Comparison of ENCODE assay signal across 11 cellular contexts in the genomic region with DNA sequence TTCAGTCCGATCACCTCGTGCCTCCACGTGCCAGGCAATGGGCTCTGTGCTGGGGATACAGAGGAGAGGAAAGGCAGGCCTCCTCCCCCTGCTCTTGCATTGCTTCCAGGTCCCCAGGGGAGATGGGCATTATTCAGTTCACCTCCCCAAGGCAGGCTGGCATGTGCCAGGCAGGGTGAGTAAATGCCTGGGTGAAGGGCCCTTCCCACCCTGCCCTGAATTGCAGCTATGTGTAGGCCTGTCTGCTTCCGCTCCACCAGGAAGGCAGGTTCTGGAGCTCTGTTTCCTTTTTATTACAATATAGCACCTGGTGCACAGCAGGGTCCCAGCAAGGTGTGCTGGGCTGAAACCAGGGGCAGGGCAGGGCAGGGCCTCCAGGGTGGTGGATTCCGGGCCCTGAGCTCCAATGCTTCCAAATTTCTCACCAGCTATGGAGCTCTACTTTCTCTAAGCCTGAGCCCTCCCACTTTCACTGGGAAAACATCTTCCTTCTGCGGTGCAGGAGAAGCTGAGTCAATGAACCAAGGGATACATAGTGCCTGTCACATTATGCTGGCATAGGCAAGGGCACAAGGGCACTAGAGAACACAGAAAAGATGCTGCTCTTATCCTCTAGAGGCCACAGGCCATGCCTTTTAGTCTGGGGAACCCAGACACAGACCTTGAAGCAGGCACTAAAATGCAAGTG. TPM values are rescaled to one million over a fixed set of nuclear protein-coding genes. Genes with fewer than 3 reads are reported as not detected.
A peak's percentile ranks its signal among the peaks of the same experiment; 100 is the strongest.
DNase-seq lines count a peak whose midpoint lies in the region; ATAC-seq, FAIRE-seq and TF ChIP-seq lines count a peak whose summit lies in the region.
"Had no signal": no experiment of that assay in that cellular context is flagged by ENCODE, and none has a peak within 500 bp of the region (broad histone marks: within the 10 kb centered on the region; RNA-seq: fewer than 3 reads in every experiment).

No MANE protein-coding gene starts in this region.

- H3K27ac Mint-ChIP-seq in Caco-2 (ENCODE audit: unreplicated experiment) = no peak overlapping the region
- H3K27ac Mint-ChIP-seq: stimulated activated naive B cell treated with anti-CD40 and anti-IgM and Interleukin-4, amounts not matched to agents 10 μg/mL and 1 μg/mL and 100 μg/mL, for 72 hours; T-cell had no signal

- peaks cover 99% of the 10 kb centered on the region for H3K79me2 ChIP-seq in HepG2 (ENCODE audit: insufficient read depth, low read length)

- no peaks in the 10 kb centered on the region for H3K27me3 Mint-ChIP-seq in Caco-2 (ENCODE audit: insufficient read depth, unreplicated experiment)

- in situ Hi-C loops in HepG2 (cut with HindIII; ENCODE audit: extremely low pct_ligation_motif_present, low pct_unique_long_range_greater_than_20kb) = no loop called here

- BruUV-seq in HepG2 (replicated peaks; lab: Mats Ljungman, UMichigan) (no TSS peak), Caco-2 (replicated peaks; lab: Mats Ljungman, UMichigan) (no TSS peak)

- CTCF ChIA-PET in HepG2 (lab: Yijun Ruan, JAX; ENCODE audit: low intra/inter-chr PET ratio, low total read pairs) = no interaction called here
- CTCF ChIA-PET in Caco-2 (lab: Charles Lee) = no interaction called here

- H2AFZ ChIP-seq in HepG2 (ENCODE audit: low read length) = no peak overlapping the region

- H3K4me1 Mint-ChIP-seq in Caco-2 (ENCODE audit: low read depth, unreplicated experiment) = peaks cover 41% of the 10 kb centered on the region

- TF ChIP-seq EP300 in HepG2 (IDR thresholded peaks at IDR 0.05; ENCODE audit: low read depth in 2 of 2, low read length in 2 of 2) = no peak
- TF ChIP-seq EP300 in HepG2 (CRISPR knock-in tag; IDR thresholded peaks at IDR 0.05; ENCODE audit: borderline replicate concordance) = no peak

- H3K27me3 ChIP-seq in HepG2 (ENCODE audit: control insufficient read depth in 1 of 2, insufficient read depth in 2 of 2, low read length in 2 of 2) (no peaks in the 10 kb centered on the region), Caco-2 (replicated peaks; ENCODE audit: control insufficient read depth, insufficient read depth, low read length) (no peaks in the 10 kb centered on the region)

- H3K9me3 ChIP-seq in HepG2 (ENCODE audit: low read length) = no peaks in the 10 kb centered on the region
- H3K9me3 ChIP-seq in Caco-2 = no peaks in the 10 kb centered on the region

- H3K36me3 Mint-ChIP-seq in Caco-2 (ENCODE audit: insufficient read depth, unreplicated experiment) = peaks cover 25% of the 10 kb centered on the region
- H3K36me3 Mint-ChIP-seq: stimulated activated naive B cell treated with anti-CD40 and anti-IgM and Interleukin-4, amounts not matched to agents 10 μg/mL and 1 μg/mL and 100 μg/mL, for 72 hours; T-cell had no signal

- POLR2A ChIA-PET in HepG2 (lab: Yijun Ruan, JAX) = interaction anchor here (0.5 to 5.7 kb wide), 5 partner anchors 18 to 37 kb away, joined by 3 to 47 read pairs (median 5); no protein-coding TSS in a partner anchor
- POLR2A ChIA-PET in Caco-2 (lab: Charles Lee) = interaction anchor here (4.2 kb wide), 1 partner anchor 21 kb away, joined by 18 read pairs; no protein-coding TSS in a partner anchor

- H3K36me3 ChIP-seq in HepG2 (replicated peaks in 1 of 2; ENCODE audit: control insufficient read depth in 1 of 2, insufficient read depth in 2 of 2, low read length in 2 of 2) (peaks cover 15 to 17% of the 10 kb centered on the region in 2 experiments), Caco-2 (ENCODE audit: control insufficient read depth, insufficient read depth, low read length) (no peaks in the 10 kb centered on the region)

- intact Hi-C loops in HepG2 (cut with micrococcal nuclease; ENCODE audit: unreplicated experiment) (loop anchor here (10.0 kb wide), 1 partner anchor 138 kb away; no protein-coding TSS in a partner anchor), Caco-2 (cut with micrococcal nuclease; ENCODE audit: unreplicated experiment) (no loop called here)

- H4K20me1 ChIP-seq in HepG2 (ENCODE audit: insufficient read depth, low read length) = peaks cover 34% of the 10 kb centered on the region

- WGBS in HepG2 (ENCODE audit: low lambda C conversion rate) = 92% methylated on average over 5 of the region's 6 CpGs

- no peak for TF ChIP-seq RAD21 in HepG2 (CRISPR knock-in tag; IDR thresholded peaks at IDR 0.05)

- H3K27ac ChIP-seq in HepG2 (ENCODE audit: extremely low read length, insufficient read depth, low read length) (peak overlapping the region; percentile 51), temporal lobe (ENCODE audit: low read depth, low read length) (peak overlapping the region; percentile 28)

- peak in 2 of 3 experiments; percentile 38 to 55 for DNase-seq in NCI-H1417 (lab: John Stamatoyannopoulos, UW)
- no peak for DNase-seq in NCI-H1417 treated with DMSO at 0.1 percent for 48 hours (lab: John Stamatoyannopoulos, UW)
- DNase-seq in HepG2 (ENCODE audit: low spot score) = no peak
- no peak for DNase-seq in HuH-7.5 (ENCODE audit: low spot score)
- DNase-seq in Caco-2 = no peak
- no peak for DNase-seq in DMS 273 treated with DMSO at 0.1 percent for 48 hours (lab: John Stamatoyannopoulos, UW)
- DNase-seq: cortex of kidney; stimulated activated naive B cell treated with anti-CD40 and anti-IgM and Interleukin-4, amounts not matched to agents 10 μg/mL and 1 μg/mL and 100 μg/mL, for 72 hours; T-cell had no signal

- FAIRE-seq in HepG2 (lab: Jason Lieb, UNC) = no peak

- no peak for ATAC-seq in HepG2
- ATAC-seq: stimulated activated naive B cell treated with anti-CD40 and anti-IgM and Interleukin-4, amounts not matched to agents 10 μg/mL and 1 μg/mL and 100 μg/mL, for 72 hours; T-cell had no signal

- no peak for TF ChIP-seq POLR2A in HepG2 (IDR thresholded peaks at IDR 0.05; ENCODE audit: insufficient read depth in 1 of 2, low read depth in 2 of 2, low read length in 2 of 2)

- H3K9me3 Mint-ChIP-seq in Caco-2 (ENCODE audit: unreplicated experiment) = no peaks in the 10 kb centered on the region
- H3K9me3 Mint-ChIP-seq: stimulated activated naive B cell treated with anti-CD40 and anti-IgM and Interleukin-4, amounts not matched to agents 10 μg/mL and 1 μg/mL and 100 μg/mL, for 72 hours; T-cell had no signal

- H3K4me1 ChIP-seq in HepG2 (ENCODE audit: insufficient read depth, low read length) (peaks cover 100% of the 10 kb centered on the region), Caco-2 (peaks cover 53% of the 10 kb centered on the region)

- H3K9ac ChIP-seq in HepG2 (ENCODE audit: insufficient read depth, low read depth, low read length) = 0 out of 2 replicates have a peak overlapping the region, but pooled peaks have one; percentile 27

- H3K4me3 Mint-ChIP-seq in Caco-2 (ENCODE audit: unreplicated experiment) = no peak overlapping the region
- H3K4me3 Mint-ChIP-seq: stimulated activated naive B cell treated with anti-CD40 and anti-IgM and Interleukin-4, amounts not matched to agents 10 μg/mL and 1 μg/mL and 100 μg/mL, for 72 hours; T-cell had no signal

- TF ChIP-seq CTCF in WI38 (IDR thresholded peaks at IDR 0.05; ENCODE audit: low read depth, low read length) = no peak
- TF ChIP-seq CTCF in HepG2 (CRISPR knock-in tag; IDR thresholded peaks at IDR 0.05) = no peak
- no peak for TF ChIP-seq CTCF in Caco-2 (IDR thresholded peaks at IDR 0.05; ENCODE audit: insufficient read depth in 1 of 2, low read depth in 1 of 2, low read length in 1 of 2, severe bottlenecking in 1 of 2, unreplicated experiment in 1 of 2)

- no peak overlapping the region; the same call in 1 of the 2 replicates for H3K4me2 ChIP-seq in HepG2 (ENCODE audit: low read depth, low read length)

- H3K4me3 ChIP-seq in WI38 (ENCODE audit: low read depth, low read length) = peak overlapping the region; percentile 33
- no peak overlapping the region for H3K4me3 ChIP-seq in HepG2 (replicated peaks in 1 of 3; ENCODE audit: insufficient read depth in 1 of 3, low read depth in 2 of 3, low read length in 3 of 3)
- H3K4me3 ChIP-seq in Caco-2 (ENCODE audit: low read depth, low read length) = no peak overlapping the region

TF ChIP-seq in HepG2, 621 proteins besides CTCF, POLR2A, EP300 and RAD21 (continues in another document):
- TF ChIP-seq NAIF1 (CRISPR knock-in tag; IDR thresholded peaks at IDR 0.05; ENCODE audit: borderline replicate concordance) (no peak), ZBTB1 (CRISPR knock-in tag; IDR thresholded peaks at IDR 0.05; ENCODE audit: borderline replicate concordance) (no peak), ZNF430 (CRISPR knock-in tag; IDR thresholded peaks at IDR 0.05) (no peak), FOXM1 (CRISPR knock-in tag; IDR thresholded peaks at IDR 0.05) (no peak), ZNF383 (CRISPR knock-in tag; IDR thresholded peaks at IDR 0.05; ENCODE audit: borderline replicate concordance) (no peak), ZFX (CRISPR knock-in tag; IDR thresholded peaks at IDR 0.05; ENCODE audit: low read depth) (0 out of 2 replicates have a peak, but pooled peaks have one; percentile 1), SPEN (CRISPR knock-in tag; IDR thresholded peaks at IDR 0.05; ENCODE audit: low read depth) (no peak), ZNF557 (CRISPR knock-in tag; IDR thresholded peaks at IDR 0.05) (no peak)

RNA-seq across cellular contexts. Expression of a gene that starts 42.0 kb away (rescaled TPM):
- total RNA-seq in HepG2 (2016; rRNA removed; fragmentation: Illumina TruSeq; extraction: Trizol) (14.7 and 19.4 TPM in 2 replicates), temporal lobe (11.3 TPM), Caco-2 (2022) (18.3 and 18.4 TPM in 2 replicates)
- 7.3 and 8.2 TPM in 2 replicates for total RNA-seq in HepG2 (2016; cell fraction: cytosol; rRNA removed; fragmentation: Illumina TruSeq; extraction: Trizol; ENCODE audit: low read depth)
- 12.9 and 18.0 TPM in 2 replicates for total RNA-seq in HepG2 (2016; cell fraction: insoluble cytoplasmic fraction; rRNA removed; fragmentation: Illumina TruSeq; extraction: Trizol)
- total RNA-seq in HepG2 (2016; cell fraction: membrane; rRNA removed; fragmentation: Illumina TruSeq; extraction: Trizol) = 16.0 and 20.4 TPM in 2 replicates
- total RNA-seq in HepG2 (2016; cell fraction: nucleus; rRNA removed; fragmentation: Illumina TruSeq; extraction: Trizol) = 12.0 and 14.5 TPM in 2 replicates
- polyA plus RNA-seq in HepG2 (2011; rRNA removed) = 20.7 and 25.3 TPM in 2 replicates
- polyA plus RNA-seq in HepG2 (2011; cell fraction: cytosol; rRNA removed) = 19.8 and 24.1 TPM in 2 replicates
- 26.3 and 29.8 TPM in 2 replicates for polyA plus RNA-seq in HepG2 (2011; cell fraction: nucleus; rRNA removed)
- 16.2 and 22.8 TPM in 2 replicates for polyA plus RNA-seq in HepG2 (2012)
- polyA plus RNA-seq in HepG2 (2016; cell fraction: cytosol; fragmentation: Illumina TruSeq; extraction: Trizol; ENCODE audit: low read depth) = 9.0 and 11.2 TPM in 2 replicates
- polyA plus RNA-seq in HepG2 (2016; cell fraction: insoluble cytoplasmic fraction; fragmentation: Illumina TruSeq; extraction: Trizol; ENCODE audit: low read depth) = 21.3 and 23.2 TPM in 2 replicates
- polyA plus RNA-seq in HepG2 (2016; cell fraction: membrane; fragmentation: Illumina TruSeq; extraction: Trizol; ENCODE audit: low read depth) = 18.0 and 21.9 TPM in 2 replicates
- 17.6 and 17.8 TPM in 2 replicates for polyA plus RNA-seq in HepG2 (2016; cell fraction: nucleus; fragmentation: Illumina TruSeq; extraction: Trizol; ENCODE audit: insufficient read depth, low read depth)
- 8.6 and 37.7 TPM in 2 replicates for polyA minus RNA-seq in HepG2 (2011; rRNA and poly(A)+ RNA removed; ENCODE audit: low replicate concordance)
- polyA minus RNA-seq in HepG2 (2011; cell fraction: cytosol; rRNA and poly(A)+ RNA removed) = 28.1 and 28.8 TPM in 2 replicates
- 42.1 and 49.2 TPM in 2 replicates for polyA minus RNA-seq in HepG2 (2011; cell fraction: nucleus; rRNA and poly(A)+ RNA removed)

Comparison
In these comparisons a context has a peak if more than half of its experiments do, and no peak if none do; other contexts are left out.
1. DNase-seq: peak in NCI-H1417 (2 of 3); none in NCI-H1417 treated with DMSO at 0.1 percent for 48 hours (single experiment), HepG2 (single experiment), HuH-7.5 (single experiment), Caco-2 (0 of 2) and DMS 273 treated with DMSO at 0.1 percent for 48 hours (single experiment).